In the genomic region with DNA sequence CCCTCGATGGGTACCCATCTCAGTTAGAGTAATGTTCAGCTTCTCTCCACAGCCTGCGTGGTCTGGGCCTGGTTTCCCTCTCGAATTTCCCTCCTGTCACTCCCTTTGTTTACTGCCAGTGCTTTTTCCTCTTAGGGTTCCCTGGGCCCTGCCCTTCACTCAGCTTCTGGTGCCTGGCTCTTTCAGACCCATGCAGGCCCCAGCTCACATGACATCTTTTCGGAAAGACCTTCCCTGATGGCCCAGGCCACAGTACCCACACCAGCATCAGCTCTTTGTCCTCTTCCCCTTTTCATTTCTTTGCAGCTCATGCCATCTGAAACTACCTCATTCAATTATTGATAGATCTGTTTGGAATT, we compare ENCODE assay signal across 9 cellular contexts.
DNase-seq lines count a peak whose midpoint lies in the region; TF ChIP-seq lines count a peak whose summit lies in the region.
"Had no signal": no experiment of that assay in that cellular context is flagged by ENCODE, and none has a peak within 500 bp of the region (broad histone marks: within the 10 kb centered on the region; RNA-seq: fewer than 3 reads in every experiment).

No MANE protein-coding gene starts in this region.

- no CpG with 5 or more reads among the region's 4 CpGs for WGBS in H9 (ENCODE audit: extremely low coverage, insufficient read length, low lambda C conversion rate)
- 11 to 31% methylated on average over 4 of the region's 4 CpGs for WGBS in sigmoid colon, 2 donors

- no peak overlapping the region for H3K9ac ChIP-seq in H9 (ENCODE audit: extremely low read depth, insufficient read length, low read length)

- no peak overlapping the region for H3K56ac ChIP-seq in H9 (ENCODE audit: insufficient read length, low read depth, low read length)

- intact Hi-C loops in sigmoid colon (cut with DNase I) = loop anchor here (5.0 to 10.0 kb wide), 2 partner anchors 170 to 278 kb away; partner anchors contain the start of gene FIBCD1

- no peak overlapping the region for H3T11ph ChIP-seq in H9 (ENCODE audit: low read length)

- H3K36me3 ChIP-seq in sigmoid colon = no peaks in the 10 kb centered on the region
- no peaks in the 10 kb centered on the region for H3K36me3 ChIP-seq in BE2C
- H3K36me3 ChIP-seq: HAP-1, vagina had no signal

- no peak overlapping the region for H2AFZ ChIP-seq in H9 (ENCODE audit: low read length)

- no peak overlapping the region for H3K14ac ChIP-seq in H9 (ENCODE audit: insufficient read depth, low read length)

- H2BK15ac ChIP-seq in H9 (ENCODE audit: low read depth, low read length) = no peak overlapping the region

- no peaks in the 10 kb centered on the region for H3K23me2 ChIP-seq in H9 (ENCODE audit: insufficient read length, low read depth, low read length, poor library complexity, severe bottlenecking)

- no peak overlapping the region for H2BK12ac ChIP-seq in H9 (ENCODE audit: insufficient read length, low read depth, low read length)

- H3K79me2 ChIP-seq in H9 (ENCODE audit: insufficient read depth, low read length) = peaks cover 1% of the 10 kb centered on the region; the same call in 1 of the 2 replicates

- H2BK120ac ChIP-seq in H9 (ENCODE audit: low read depth, low read length, poor library complexity, severe bottlenecking) = no peak overlapping the region

- H4K5ac ChIP-seq in H9 (ENCODE audit: insufficient read length, low read depth, low read length) = no peak overlapping the region

- H3K9me3 ChIP-seq in H9 (ENCODE audit: control insufficient read depth, low read depth, low read length) = no peaks in the 10 kb centered on the region
- no peaks in the 10 kb centered on the region for H3K9me3 ChIP-seq in sigmoid colon
- H3K9me3 ChIP-seq in BE2C = no peaks in the 10 kb centered on the region
- H3K9me3 ChIP-seq: HAP-1, vagina had no signal

- no peaks in the 10 kb centered on the region for H4K20me1 ChIP-seq in H9 (ENCODE audit: control insufficient read depth, insufficient read depth, insufficient read length)

- H3K27ac Mint-ChIP-seq in H9 = peak overlapping the region; percentile 75 to 90 (median 78)

- H3K4ac ChIP-seq in H9 (ENCODE audit: low read depth, low read length) = no peak overlapping the region

- no peaks in the 10 kb centered on the region for H3K27me3 Mint-ChIP-seq in H9 (ENCODE audit: low read depth)

- no peaks in the 10 kb centered on the region for H3K36me3 Mint-ChIP-seq in H9 (ENCODE audit: insufficient read depth in 1 of 3, low read depth in 3 of 3)

- no peak overlapping the region for H2BK5ac ChIP-seq in H9 (ENCODE audit: insufficient read length, low read length)

- no peaks in the 10 kb centered on the region for H3K79me1 ChIP-seq in H9 (ENCODE audit: insufficient read depth, low read depth, low read length, poor library complexity, severe bottlenecking)

- no peak for TF ChIP-seq EP300 in sigmoid colon (IDR thresholded peaks at IDR 0.05)

- no peak overlapping the region for H3K4me2 ChIP-seq in H9 (ENCODE audit: insufficient read depth, insufficient read length, low read length)

- H3K23ac ChIP-seq in H9 (ENCODE audit: insufficient read length, low read depth, low read length) = no peak overlapping the region

- H3K27me3 ChIP-seq in H9 (ENCODE audit: insufficient read depth, low read length) (no peaks in the 10 kb centered on the region), layer of hippocampus (ENCODE audit: control insufficient read depth, insufficient read depth, low read length) (no peaks in the 10 kb centered on the region), sigmoid colon (no peaks in the 10 kb centered on the region), BE2C (no peaks in the 10 kb centered on the region)
- H3K27me3 ChIP-seq: vagina had no signal

- H4K8ac ChIP-seq in H9 (replicated peaks; ENCODE audit: insufficient read length, low read depth, low read length) = no peak overlapping the region

- H4K91ac ChIP-seq in H9 (ENCODE audit: insufficient read length, low read depth, low read length) = no peak overlapping the region

- H3K18ac ChIP-seq in H9 (ENCODE audit: insufficient read length, low read depth, low read length) = no peak overlapping the region

- no peak overlapping the region for H3K27ac ChIP-seq in H9 (ENCODE audit: insufficient read length, low read depth, low read length)
- H3K27ac ChIP-seq in layer of hippocampus (ENCODE audit: low read depth, low read length) = peak overlapping the region; percentile 18
- H3K27ac ChIP-seq in sigmoid colon = peak overlapping the region; percentile 45 to 71 (median 60)
- H3K27ac ChIP-seq: vagina had no signal

- H2BK20ac ChIP-seq in H9 (ENCODE audit: low read depth, low read length, poor library complexity, severe bottlenecking) = no peak overlapping the region

- no peak overlapping the region for H2AK5ac ChIP-seq in H9 (ENCODE audit: insufficient read length, low read length)

- peaks cover 48 to 49% of the 10 kb centered on the region in 2 experiments for H3K4me1 Mint-ChIP-seq in H9

- no peak overlapping the region for H3K4me3 Mint-ChIP-seq in H9

- H3K4me1 ChIP-seq in H9 (ENCODE audit: insufficient read depth, low read length) (no peaks in the 10 kb centered on the region; the same call in 1 of the 2 replicates), sigmoid colon (peaks cover 0 to 57% (median 36%) of the 10 kb centered on the region in 4 donors), BE2C (peaks cover 8% of the 10 kb centered on the region)
- H3K4me1 ChIP-seq: HAP-1 had no signal

- TF ChIP-seq CTCF in H9 (conservative IDR thresholded peaks at IDR 0.05) (no peak), sigmoid colon (IDR thresholded peaks at IDR 0.05) (no peak), BE2C (IDR thresholded peaks at IDR 0.05; ENCODE audit: low read depth, low read length) (no peak)

- TF ChIP-seq POLR2A in sigmoid colon (IDR thresholded peaks at IDR 0.05) = no peak

- no peak overlapping the region for H3K4me3 ChIP-seq in sigmoid colon
- H3K4me3 ChIP-seq in BE2C (ENCODE audit: low read depth, low read length) = no peak overlapping the region
- H3K4me3 ChIP-seq: HAP-1, vagina had no signal

- H3K9me3 Mint-ChIP-seq in H9 = no peaks in the 10 kb centered on the region

- DNase-seq in H9 = no peak
- peak; percentile 59 for DNase-seq in UCSD-AML1 (lab: John Stamatoyannopoulos, UW; ENCODE audit: unreplicated experiment)
- DNase-seq in sigmoid colon = no peak
- DNase-seq in 8988T = no peak
- no peak for DNase-seq in BE2C
- DNase-seq in H4 (ENCODE audit: low spot score) = no peak
